28 cellular contexts compared by ENCODE assay signal in genomic region chr14:31181271-31181670, GRCh38.
"Had no signal": no experiment of that assay in that cellular context is flagged by ENCODE, and none has a peak within 500 bp of the region (broad histone marks: within the 10 kb centered on the region; RNA-seq: fewer than 3 reads in every experiment).

No MANE protein-coding gene starts in this region.

- FAIRE-seq: colon, RCC 7860 had no signal

- H3K9me3 Mint-ChIP-seq: activated CD4-positive, alpha-beta memory T cell treated with anti-CD3 and anti-CD28 coated beads for 36 hours; activated CD4-positive, alpha-beta T cell treated with anti-CD3 and anti-CD28 coated beads, Interleukin-2, amount 10 ng/mL, durations not matched to agents 24 days and 14 days; activated naive CD4-positive, alpha-beta T cell treated with anti-CD3 and anti-CD28 coated beads for 36 hours; activated naive CD8-positive, alpha-beta T cell treated with anti-CD3 and anti-CD28 coated beads, Interleukin-2, amount 10 ng/mL, durations not matched to agents 7 days and 5 days; activated T-helper 17 cell treated with anti-CD3 and anti-CD28 coated beads, Interleukin-2, amount 50 U/mL, for 72 hours; T-helper 1 cell treated with Interleukin-12 subunit alpha and Interleukin-12 subunit beta and Interleukin-4 antibody, amounts not matched to agents 30 μg/mL and 1 μg/mL, for 36 hours; WTC11 had no signal

- H3K27ac Mint-ChIP-seq: activated CD4-positive, alpha-beta memory T cell treated with anti-CD3 and anti-CD28 coated beads for 36 hours; activated CD4-positive, alpha-beta T cell treated with anti-CD3 and anti-CD28 coated beads, Interleukin-2, amount 10 ng/mL, durations not matched to agents 24 days and 14 days; activated naive CD4-positive, alpha-beta T cell treated with anti-CD3 and anti-CD28 coated beads for 36 hours; activated naive CD8-positive, alpha-beta T cell treated with anti-CD3 and anti-CD28 coated beads, Interleukin-2, amount 10 ng/mL, durations not matched to agents 7 days and 5 days; activated T-helper 17 cell treated with anti-CD3 and anti-CD28 coated beads, Interleukin-2, amount 50 U/mL, for 72 hours; T-helper 1 cell treated with Interleukin-12 subunit alpha and Interleukin-12 subunit beta and Interleukin-4 antibody, amounts not matched to agents 30 μg/mL and 1 μg/mL, for 36 hours; WTC11 had no signal

- H3K4me1 Mint-ChIP-seq: WTC11 had no signal

- H3K9me3 ChIP-seq: adrenal gland, SJSA1 had no signal

- H3K4me3 Mint-ChIP-seq: activated CD4-positive, alpha-beta memory T cell treated with anti-CD3 and anti-CD28 coated beads for 36 hours; activated CD4-positive, alpha-beta T cell treated with anti-CD3 and anti-CD28 coated beads, Interleukin-2, amount 10 ng/mL, durations not matched to agents 24 days and 14 days; activated naive CD4-positive, alpha-beta T cell treated with anti-CD3 and anti-CD28 coated beads for 36 hours; activated naive CD8-positive, alpha-beta T cell treated with anti-CD3 and anti-CD28 coated beads, Interleukin-2, amount 10 ng/mL, durations not matched to agents 7 days and 5 days; activated T-helper 17 cell treated with anti-CD3 and anti-CD28 coated beads, Interleukin-2, amount 50 U/mL, for 72 hours; T-helper 1 cell treated with Interleukin-12 subunit alpha and Interleukin-12 subunit beta and Interleukin-4 antibody, amounts not matched to agents 30 μg/mL and 1 μg/mL, for 36 hours; WTC11 had no signal

- DNase-seq: activated CD4-positive, alpha-beta memory T cell treated with anti-CD3 and anti-CD28 coated beads for 36 hours; activated CD4-positive, alpha-beta T cell treated with anti-CD3 and anti-CD28 coated beads, Interleukin-2, amount 10 ng/mL, durations not matched to agents 24 days and 14 days; activated CD4-positive, CD25-positive, alpha-beta regulatory T cell treated with anti-CD3 and anti-CD28 coated beads, Interleukin-2, amount 50 U/mL, for 72 hours; activated CD8-positive, alpha-beta memory T cell treated with anti-CD3 and anti-CD28 coated beads for 24 hours; activated gamma-delta T cell; activated naive CD4-positive, alpha-beta T cell treated with anti-CD3 and anti-CD28 coated beads for 36 hours; activated naive CD8-positive, alpha-beta T cell treated with anti-CD3 and anti-CD28 coated beads, Interleukin-2, amount 10 ng/mL, durations not matched to agents 7 days and 5 days; activated T-cell treated with anti-CD3 and anti-CD28 coated beads, Interleukin-2, amount 50 U/mL, for 48 hours; adrenal gland; anterior cingulate cortex; cerebellar nuclear complex; NCI-H1048; NCI-H1417 treated with DMSO at 0.1 percent for 48 hours; NCI-H1694 treated with DMSO at 0.1 percent for 48 hours; NCI-H2081; NCI-H510A treated with DMSO at 0.1 percent for 48 hours; NCI-H69; NK-92 treated with Interleukin-12 subunit alpha and Interleukin-12 subunit beta, amount 100 ng/mL, for 24 hours; SHP77; SW 1271; T-helper 9 cell had no signal

- ATAC-seq: activated T-helper 17 cell treated with anti-CD3 and anti-CD28 coated beads, Interleukin-2, amount 50 U/mL, for 72 hours; SK-N-SH treated with all-trans-retinoic acid at 6 μM for 48 hours; WTC11 had no signal

- H3K4me3 ChIP-seq: adrenal gland, SJSA1 had no signal

- H3K27me3 Mint-ChIP-seq: activated CD4-positive, alpha-beta memory T cell treated with anti-CD3 and anti-CD28 coated beads for 36 hours; activated CD4-positive, alpha-beta T cell treated with anti-CD3 and anti-CD28 coated beads, Interleukin-2, amount 10 ng/mL, durations not matched to agents 24 days and 14 days; activated naive CD8-positive, alpha-beta T cell treated with anti-CD3 and anti-CD28 coated beads, Interleukin-2, amount 10 ng/mL, durations not matched to agents 7 days and 5 days; activated T-helper 17 cell treated with anti-CD3 and anti-CD28 coated beads, Interleukin-2, amount 50 U/mL, for 72 hours had no signal

- H3K4me1 ChIP-seq: SJSA1 had no signal

- H3K27me3 ChIP-seq: adrenal gland, SJSA1 had no signal

- H3K27ac ChIP-seq: adrenal gland, SJSA1 had no signal
